ENCODE assay signal across 1 cellular context in genomic region chr6:91164105-91164504, GRCh38.
A peak's percentile ranks its signal among the peaks of the same experiment; 100 is the strongest.
TF ChIP-seq lines count a peak whose summit lies in the region.

No MANE protein-coding gene starts in this region.

TF ChIP-seq in neural cell, 6 proteins besides CTCF, POLR2A, EP300 and RAD21:
- TF ChIP-seq REST (IDR thresholded peaks at IDR 0.05; ENCODE audit: borderline replicate concordance) (peak; percentile 86), TAF1 (IDR thresholded peaks at IDR 0.05; ENCODE audit: low read depth) (no peak), SMC3 (conservative IDR thresholded peaks at IDR 0.05; ENCODE audit: poor library complexity) (no peak), EZH2 (IDR thresholded peaks at IDR 0.05; ENCODE audit: borderline replicate concordance, insufficient read depth, low read length, poor library complexity, severe bottlenecking) (no peak), POLR2AphosphoS5 (IDR thresholded peaks at IDR 0.05) (peak; percentile 60), MXI1 (conservative IDR thresholded peaks at IDR 0.05; ENCODE audit: poor library complexity, severe bottlenecking) (no peak)
